ENCODE assay signal across 8 cellular contexts in genomic region chr7:87152112-87152896, GRCh38. TPM values are rescaled to one million over a fixed set of nuclear protein-coding genes. Genes with fewer than 3 reads are reported as not detected.
A peak's percentile ranks its signal among the peaks of the same experiment; 100 is the strongest.
DNase-seq lines count a peak whose midpoint lies in the region; ATAC-seq and TF ChIP-seq lines count a peak whose summit lies in the region.

DMTF1 (plus strand) TSS chr7:87152453; CDS start chr7:87164942, 12,489 bp downstream.

- H3K9me3 ChIP-seq in RWPE2 (ENCODE audit: severe bottlenecking), result no peaks in the 10 kb centered on the region

- intact Hi-C loops in activated T-helper 2 cell treated with anti-CD3 and anti-CD28 coated beads, Interferon-gamma antibody, Interleukin-2, Interleukin-4, amounts not matched to agents 10 μg/mL and 5 μg/mL and 100 μg/mL, durations not matched to agents 14 hours and 24 hours and 36 hours (cut with micrococcal nuclease), result loop anchor here (1.0 to 10.0 kb wide), 8 partner anchors 67 to 1062 kb away; partner anchors contain the start of genes CROT, DBF4, ELAPOR2 and RUNDC3B
- intact Hi-C loops in natural killer cell (cut with micrococcal nuclease), result loop anchor here (1.0 to 10.0 kb wide), 3 partner anchors 68 to 725 kb away; partner anchors contain the start of genes CROT, DBF4 and SLC25A40

- DNase-seq in EH (ENCODE audit: low read depth) (peak; percentile 98), H4 (ENCODE audit: low spot score) (peak; percentile 99), LoVo (ENCODE audit: low spot score) (peak; percentile 98), RWPE2 (ENCODE audit: low spot score) (peak; percentile 90), fibroblast of peridontal ligament (ENCODE audit: extremely low read depth) (peak; percentile 91), natural killer cell (peak; percentile 83)
- peak; percentile 83 for DNase-seq in activated T-helper 2 cell treated with anti-CD3 and anti-CD28 coated beads, Interferon-gamma antibody, Interleukin-2, Interleukin-4, amounts not matched to agents 10 μg/mL and 5 μg/mL and 100 μg/mL, durations not matched to agents 14 hours and 24 hours and 36 hours (ENCODE audit: low spot score)
- peak; percentile 86 for DNase-seq in stimulated activated naive CD4-positive, alpha-beta T cell treated with Interleukin-2 at 50 U/mL for 16 hours (lab: John Stamatoyannopoulos, UW)

- H3K4me1 ChIP-seq in RWPE2 (ENCODE audit: insufficient read depth, poor library complexity, severe bottlenecking), result peaks cover 32% of the 10 kb centered on the region

- H3K27ac Mint-ChIP-seq in activated T-helper 2 cell treated with anti-CD3 and anti-CD28 coated beads, Interferon-gamma antibody, Interleukin-2, Interleukin-4, amounts not matched to agents 10 μg/mL and 5 μg/mL and 100 μg/mL, durations not matched to agents 14 hours and 24 hours and 36 hours, result peak within 1 kb of the TSS; percentile 96
- H3K27ac Mint-ChIP-seq in natural killer cell, result peak within 1 kb of the TSS; percentile 94 to 99

- peak within 1 kb of the TSS; percentile 57 for H3K4me3 ChIP-seq in RWPE2 (ENCODE audit: severe bottlenecking)

- TF ChIP-seq CTCF in RWPE2 (IDR thresholded peaks at IDR 0.05; ENCODE audit: poor library complexity, severe bottlenecking), result no peak
- TF ChIP-seq CTCF in natural killer cell (IDR thresholded peaks at IDR 0.05), result no peak

- peak within 1 kb of the TSS; percentile 95 for H3K27ac ChIP-seq in RWPE2 (ENCODE audit: poor library complexity, severe bottlenecking)

- peaks cover 27% of the 10 kb centered on the region for H3K36me3 Mint-ChIP-seq in activated T-helper 2 cell treated with anti-CD3 and anti-CD28 coated beads, Interferon-gamma antibody, Interleukin-2, Interleukin-4, amounts not matched to agents 10 μg/mL and 5 μg/mL and 100 μg/mL, durations not matched to agents 14 hours and 24 hours and 36 hours (ENCODE audit: low read depth)
- no peaks in the 10 kb centered on the region for H3K36me3 Mint-ChIP-seq in natural killer cell

- ATAC-seq in RWPE2 (ENCODE audit: low read depth) (peak; percentile 81), natural killer cell (peak; percentile 86 to 93 (median 87))

- H3K4me1 Mint-ChIP-seq in activated T-helper 2 cell treated with anti-CD3 and anti-CD28 coated beads, Interferon-gamma antibody, Interleukin-2, Interleukin-4, amounts not matched to agents 10 μg/mL and 5 μg/mL and 100 μg/mL, durations not matched to agents 14 hours and 24 hours and 36 hours (ENCODE audit: low read depth), result peaks cover 40% of the 10 kb centered on the region
- H3K4me1 Mint-ChIP-seq in natural killer cell, result peaks cover 47% of the 10 kb centered on the region in 2 donors

- peaks cover 36% of the 10 kb centered on the region for H3K36me3 ChIP-seq in RWPE2 (ENCODE audit: low read depth)

- H3K9me3 Mint-ChIP-seq in activated T-helper 2 cell treated with anti-CD3 and anti-CD28 coated beads, Interferon-gamma antibody, Interleukin-2, Interleukin-4, amounts not matched to agents 10 μg/mL and 5 μg/mL and 100 μg/mL, durations not matched to agents 14 hours and 24 hours and 36 hours, result no peaks in the 10 kb centered on the region
- H3K9me3 Mint-ChIP-seq in natural killer cell, result no peaks in the 10 kb centered on the region

- no peaks in the 10 kb centered on the region for H3K27me3 ChIP-seq in RWPE2 (ENCODE audit: insufficient read depth, poor library complexity, severe bottlenecking)

- no peaks in the 10 kb centered on the region for H3K27me3 Mint-ChIP-seq in activated T-helper 2 cell treated with anti-CD3 and anti-CD28 coated beads, Interferon-gamma antibody, Interleukin-2, Interleukin-4, amounts not matched to agents 10 μg/mL and 5 μg/mL and 100 μg/mL, durations not matched to agents 14 hours and 24 hours and 36 hours (ENCODE audit: low read depth)
- no peaks in the 10 kb centered on the region for H3K27me3 Mint-ChIP-seq in natural killer cell (ENCODE audit: low read depth in 2 of 2)

- peak within 1 kb of the TSS; percentile 93 for H3K4me3 Mint-ChIP-seq in activated T-helper 2 cell treated with anti-CD3 and anti-CD28 coated beads, Interferon-gamma antibody, Interleukin-2, Interleukin-4, amounts not matched to agents 10 μg/mL and 5 μg/mL and 100 μg/mL, durations not matched to agents 14 hours and 24 hours and 36 hours (ENCODE audit: low read depth)
- H3K4me3 Mint-ChIP-seq in natural killer cell, result peak within 1 kb of the TSS; percentile 95

RNA-seq across cellular contexts. Expression of gene DMTF1, which starts in this region (rescaled TPM):
- total RNA-seq in H4 (2014; rRNA removed; shearing (Covaris generic)), result 15.0 and 33.3 TPM in 2 replicates
- 103 and 112 TPM in 2 replicates for total RNA-seq in activated T-helper 2 cell treated with anti-CD3 and anti-CD28 coated beads, Interferon-gamma antibody, Interleukin-2, Interleukin-4, amounts not matched to agents 10 μg/mL and 5 μg/mL and 100 μg/mL, durations not matched to agents 14 hours and 24 hours and 36 hours
- 100 to 1,000 TPM; 154 to 178 (median 160) TPM for total RNA-seq in natural killer cell

Comparison
In these comparisons a context has a peak if more than half of its experiments do, and no peak if none do; other contexts are left out.
1. Peak in every context shown above with its lines: DNase-seq, ATAC-seq, H3K4me3 ChIP-seq and H3K27ac ChIP-seq.